Comparison of ENCODE assay signal across 13 cellular contexts in the genomic region with DNA sequence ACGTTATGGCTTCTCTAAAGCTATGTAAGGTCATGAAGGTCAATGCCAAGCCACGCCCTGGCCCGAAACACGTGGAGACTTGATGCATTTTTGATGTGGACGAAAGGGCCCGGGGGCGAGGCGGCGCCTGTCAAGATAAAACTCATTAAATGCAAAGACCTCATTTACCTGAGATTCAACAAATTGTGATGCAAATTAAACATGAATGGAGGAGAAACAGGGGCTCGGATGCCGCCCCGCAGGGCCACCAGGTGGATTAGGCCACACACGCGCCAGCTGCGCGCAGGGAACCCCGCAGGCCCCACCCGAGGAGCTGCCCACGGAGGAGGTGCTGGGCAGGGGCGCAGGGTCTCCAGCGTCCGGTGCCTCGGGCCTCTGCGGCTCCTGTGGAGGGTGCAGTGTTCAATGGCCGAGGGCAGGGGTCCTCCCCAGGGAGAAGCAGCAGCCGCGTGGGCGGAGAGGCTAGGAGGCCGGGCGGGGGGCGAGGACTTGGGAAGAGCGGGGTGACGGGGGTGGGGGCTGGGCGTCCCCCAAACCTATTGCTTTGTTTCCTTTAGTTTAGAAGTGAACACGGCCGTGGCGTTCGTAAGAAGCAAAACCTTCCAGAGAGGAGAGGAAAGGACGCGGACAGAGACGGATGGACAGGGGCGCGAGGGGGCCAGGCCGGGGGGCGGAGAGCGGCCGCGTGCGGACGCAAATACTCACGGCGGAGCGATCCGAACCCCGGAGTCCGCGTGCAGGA. TPM values are rescaled to one million over a fixed set of nuclear protein-coding genes. Genes with fewer than 3 reads are reported as not detected.
A peak's percentile ranks its signal among the peaks of the same experiment; 100 is the strongest.
DNase-seq lines count a peak whose midpoint lies in the region; ATAC-seq and TF ChIP-seq lines count a peak whose summit lies in the region.
"Had no signal": no experiment of that assay in that cellular context is flagged by ENCODE, and none has a peak within 500 bp of the region (broad histone marks: within the 10 kb centered on the region; RNA-seq: fewer than 3 reads in every experiment).

No MANE protein-coding gene starts in this region.

- intact Hi-C loops in left lung (cut with DNase I) = no loop called here

- no peak for TF ChIP-seq CTCF in chondrocyte (IDR thresholded peaks at IDR 0.05)
- no peak for TF ChIP-seq CTCF in left lung (IDR thresholded peaks at IDR 0.05)

- H3K9me3 Mint-ChIP-seq in chondrocyte (ENCODE audit: low read depth) = no peaks in the 10 kb centered on the region
- H3K9me3 Mint-ChIP-seq in stimulated activated memory B cell treated with anti-CD40 and anti-IgM and Interleukin-4, amounts not matched to agents 10 μg/mL and 1 μg/mL and 100 μg/mL, for 72 hours = no peaks in the 10 kb centered on the region

- no peak overlapping the region for H3K27ac Mint-ChIP-seq in chondrocyte (ENCODE audit: unreplicated experiment)
- H3K27ac Mint-ChIP-seq in stimulated activated memory B cell treated with anti-CD40 and anti-IgM and Interleukin-4, amounts not matched to agents 10 μg/mL and 1 μg/mL and 100 μg/mL, for 72 hours = no peak overlapping the region

- H3K4me3 ChIP-seq in HUES64 (ENCODE audit: low read length) = peak overlapping the region; percentile 6; the same call in 1 of the 2 replicates
- peak overlapping the region; percentile 11 to 28 for H3K4me3 ChIP-seq in left lung

- H3K4me1 ChIP-seq in HUES64 (ENCODE audit: insufficient read depth, low read length) (peaks cover 11% of the 10 kb centered on the region; the same call in 1 of the 2 replicates), left lung (peaks cover 16 to 45% of the 10 kb centered on the region in 2 donors)

- H3K27ac ChIP-seq in HUES64 (ENCODE audit: low read depth, low read length) = no peak overlapping the region
- no peak overlapping the region for H3K27ac ChIP-seq in left lung

- ATAC-seq in left lung = no peak
- no peak for ATAC-seq in stimulated activated memory B cell treated with anti-CD40 and anti-IgM and Interleukin-4, amounts not matched to agents 10 μg/mL and 1 μg/mL and 100 μg/mL, for 72 hours
- ATAC-seq in GM21619 (IDR thresholded peaks at IDR 0.05; ENCODE audit: unreplicated experiment) = no peak
- no peak for ATAC-seq in GM18868 (IDR thresholded peaks at IDR 0.05; ENCODE audit: unreplicated experiment)
- ATAC-seq: Panc1 had no signal

- peaks cover under 1% of the 10 kb centered on the region for H3K36me3 Mint-ChIP-seq in chondrocyte (ENCODE audit: low read depth)
- H3K36me3 Mint-ChIP-seq in stimulated activated memory B cell treated with anti-CD40 and anti-IgM and Interleukin-4, amounts not matched to agents 10 μg/mL and 1 μg/mL and 100 μg/mL, for 72 hours = no peaks in the 10 kb centered on the region

- H3K27me3 Mint-ChIP-seq in chondrocyte (ENCODE audit: low read depth) = peaks cover 2% of the 10 kb centered on the region
- H3K27me3 Mint-ChIP-seq in stimulated activated memory B cell treated with anti-CD40 and anti-IgM and Interleukin-4, amounts not matched to agents 10 μg/mL and 1 μg/mL and 100 μg/mL, for 72 hours = peaks cover 55% of the 10 kb centered on the region

- peaks cover under 1% of the 10 kb centered on the region; the same call in 1 of the 2 replicates for H3K36me3 ChIP-seq in HUES64 (ENCODE audit: insufficient read depth, low read length)
- H3K36me3 ChIP-seq in left lung = no peaks in the 10 kb centered on the region
- H3K36me3 ChIP-seq: adrenal gland had no signal

- no peak overlapping the region for H3K9ac ChIP-seq in HUES64 (ENCODE audit: low read depth, low read length)

- H3K4me3 Mint-ChIP-seq in chondrocyte (ENCODE audit: unreplicated experiment) = peak overlapping the region; percentile 12
- H3K4me3 Mint-ChIP-seq in stimulated activated memory B cell treated with anti-CD40 and anti-IgM and Interleukin-4, amounts not matched to agents 10 μg/mL and 1 μg/mL and 100 μg/mL, for 72 hours = peak overlapping the region; percentile 64

- peaks cover 13% of the 10 kb centered on the region for H3K4me1 Mint-ChIP-seq in chondrocyte (ENCODE audit: low read depth)
- peaks cover 43% of the 10 kb centered on the region for H3K4me1 Mint-ChIP-seq in stimulated activated memory B cell treated with anti-CD40 and anti-IgM and Interleukin-4, amounts not matched to agents 10 μg/mL and 1 μg/mL and 100 μg/mL, for 72 hours

- 4% methylated on average over 57 of the region's 57 CpGs for WGBS in HUES64

- H3K27me3 ChIP-seq in HUES64 (ENCODE audit: insufficient read depth, low read length) (peaks cover 71% of the 10 kb centered on the region), left lung (peaks cover 32 to 65% of the 10 kb centered on the region in 2 donors)
- H3K27me3 ChIP-seq: adrenal gland had no signal

- DNase-seq in chondrocyte (ENCODE audit: low spot score) = peak; percentile 79
- DNase-seq in left lung = peak in 1 of 2 donors; percentile 73
- no peak for DNase-seq in activated CD8-positive, alpha-beta memory T cell treated with anti-CD3 and anti-CD28 coated beads, Interleukin-2, amount 50 U/mL, for 4 hours
- DNase-seq in foreskin melanocyte = no peak
- DNase-seq: DMS153; NCI-H146; stimulated activated CD4-positive, alpha-beta T cell treated with anti-CD3 and anti-CD28 coated beads, Interleukin-4, amount 100 ng/mL, for 24 hours had no signal

- H3K9me3 ChIP-seq in HUES64 (ENCODE audit: insufficient read depth, low read depth, low read length) (no peaks in the 10 kb centered on the region), left lung (no peaks in the 10 kb centered on the region)
- H3K9me3 ChIP-seq: adrenal gland had no signal

RNA-seq across cellular contexts. Expression of gene CPLX1, which starts 40.4 kb away (rescaled TPM):
- 0.40 TPM for polyA plus RNA-seq in HUES64 (2013, experiment 1 of 2)
- 0.63 TPM for polyA plus RNA-seq in HUES64 (2013, experiment 2 of 2)
- total RNA-seq in chondrocyte (not detected in 3 replicates), left lung (1 to 10 TPM; 3.1 to 3.2 TPM)
